In the genomic region with DNA sequence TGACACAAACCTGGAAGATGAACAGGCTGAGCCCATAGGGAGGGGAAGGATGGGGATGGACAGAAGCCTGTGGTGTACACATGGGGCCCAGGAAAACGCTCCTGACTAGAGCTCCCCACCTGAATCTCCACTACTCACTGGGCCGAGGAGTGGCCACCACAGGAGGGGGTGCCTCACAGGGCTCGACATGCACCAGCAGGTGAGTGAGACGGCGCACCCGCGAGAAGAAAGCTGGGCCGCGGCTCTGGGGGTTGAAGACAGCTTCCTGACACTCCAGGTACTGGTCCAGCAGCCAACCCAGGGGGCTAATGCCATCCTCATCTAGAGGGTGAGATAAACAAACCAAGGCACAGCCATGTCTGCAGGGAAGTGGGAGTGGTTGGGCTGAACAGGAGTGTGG, we compare ENCODE assay signal across 27 cellular contexts.
"Had no signal": no experiment of that assay in that cellular context is flagged by ENCODE, and none has a peak within 500 bp of the region (broad histone marks: within the 10 kb centered on the region; RNA-seq: fewer than 3 reads in every experiment).

No MANE protein-coding gene starts in this region.

- DNase-seq: activated CD4-positive, alpha-beta memory T cell treated with anti-CD3 and anti-CD28 coated beads for 36 hours; activated CD4-positive, alpha-beta T cell treated with anti-CD3 and anti-CD28 coated beads for 1 hour; activated CD4-positive, alpha-beta T cell treated with anti-CD3 and anti-CD28 coated beads for 48 hours; activated CD8-positive, alpha-beta memory T cell treated with anti-CD3 and anti-CD28 coated beads, Interleukin-2, amount 10 ng/mL, durations not matched to agents 7 days and 5 days; activated CD8-positive, alpha-beta memory T cell treated with anti-CD3 and anti-CD28 coated beads, Interleukin-2, amount 50 U/mL, for 4 hours; activated CD8-positive, alpha-beta T cell treated with anti-CD3 and anti-CD28 coated beads, Interleukin-2, amount 10 ng/mL, durations not matched to agents 7 days and 5 days; activated gamma-delta T cell; activated naive CD4-positive, alpha-beta T cell; activated naive CD4-positive, alpha-beta T cell treated with anti-CD3 and anti-CD28 coated beads, Interleukin-2, amount 50 U/mL, for 16 hours; activated T-cell treated with anti-CD3 and anti-CD28 coated beads, Interleukin-2, amount 50 U/mL, for 1 hour; activated T-cell treated with anti-CD3 and anti-CD28 coated beads, Interleukin-2, amount 50 U/mL, for 48 hours; amniotic stem cell; anterior cingulate cortex; brain microvascular endothelial cell; dorsolateral prefrontal cortex; effector memory CD4-positive, alpha-beta T cell; endodermal cell; foreskin fibroblast; head of caudate nucleus; T-helper 2 cell had no signal

- H3K27me3 Mint-ChIP-seq: activated CD4-positive, alpha-beta memory T cell treated with anti-CD3 and anti-CD28 coated beads for 36 hours; activated CD8-positive, alpha-beta memory T cell treated with anti-CD3 and anti-CD28 coated beads, Interleukin-2, amount 10 ng/mL, durations not matched to agents 7 days and 5 days; activated naive CD8-positive, alpha-beta T cell; central memory CD8-positive, alpha-beta T cell; dendritic cell treated with granulocyte-macrophage colony-stimulating factor and Interleukin-4, amounts not matched to agents 40 ng/mL and 50 ng/mL, for 4 days had no signal

- H3K4me3 ChIP-seq: coronary artery, dorsolateral prefrontal cortex had no signal

- ATAC-seq: activated CD8-positive, alpha-beta memory T cell treated with anti-CD3 and anti-CD28 coated beads, Interleukin-2, amount 10 ng/mL, durations not matched to agents 7 days and 5 days; activated CD8-positive, alpha-beta T cell treated with anti-CD3 and anti-CD28 coated beads, Interleukin-2, amount 10 ng/mL, durations not matched to agents 7 days and 5 days; esophagus mucosa had no signal

- H3K36me3 Mint-ChIP-seq: activated naive CD8-positive, alpha-beta T cell had no signal

- H3K9me3 Mint-ChIP-seq: activated CD4-positive, alpha-beta memory T cell treated with anti-CD3 and anti-CD28 coated beads for 36 hours; central memory CD8-positive, alpha-beta T cell; dendritic cell treated with granulocyte-macrophage colony-stimulating factor and Interleukin-4, amounts not matched to agents 40 ng/mL and 50 ng/mL, for 4 days; endodermal cell had no signal

- H3K27ac ChIP-seq: brain microvascular endothelial cell, coronary artery, dorsolateral prefrontal cortex had no signal

- H3K4me3 Mint-ChIP-seq: activated CD4-positive, alpha-beta memory T cell treated with anti-CD3 and anti-CD28 coated beads for 36 hours; activated CD8-positive, alpha-beta memory T cell treated with anti-CD3 and anti-CD28 coated beads, Interleukin-2, amount 10 ng/mL, durations not matched to agents 7 days and 5 days; activated CD8-positive, alpha-beta T cell treated with anti-CD3 and anti-CD28 coated beads, Interleukin-2, amount 10 ng/mL, durations not matched to agents 7 days and 5 days; activated naive CD8-positive, alpha-beta T cell; central memory CD8-positive, alpha-beta T cell; dendritic cell treated with granulocyte-macrophage colony-stimulating factor and Interleukin-4, amounts not matched to agents 40 ng/mL and 50 ng/mL, for 4 days; endodermal cell had no signal

- H3K4me1 Mint-ChIP-seq: activated CD8-positive, alpha-beta memory T cell treated with anti-CD3 and anti-CD28 coated beads, Interleukin-2, amount 10 ng/mL, durations not matched to agents 7 days and 5 days; central memory CD8-positive, alpha-beta T cell; endodermal cell had no signal

- H3K27ac Mint-ChIP-seq: activated CD4-positive, alpha-beta memory T cell treated with anti-CD3 and anti-CD28 coated beads for 36 hours; activated CD8-positive, alpha-beta memory T cell treated with anti-CD3 and anti-CD28 coated beads, Interleukin-2, amount 10 ng/mL, durations not matched to agents 7 days and 5 days; activated CD8-positive, alpha-beta T cell treated with anti-CD3 and anti-CD28 coated beads, Interleukin-2, amount 10 ng/mL, durations not matched to agents 7 days and 5 days; activated naive CD8-positive, alpha-beta T cell; dendritic cell treated with granulocyte-macrophage colony-stimulating factor and Interleukin-4, amounts not matched to agents 40 ng/mL and 50 ng/mL, for 4 days; endodermal cell had no signal

- FAIRE-seq: astrocyte, frontal cortex had no signal

- H3K27me3 ChIP-seq: brain microvascular endothelial cell, dorsolateral prefrontal cortex had no signal
